16 cellular contexts compared by ENCODE assay signal in the genomic region with DNA sequence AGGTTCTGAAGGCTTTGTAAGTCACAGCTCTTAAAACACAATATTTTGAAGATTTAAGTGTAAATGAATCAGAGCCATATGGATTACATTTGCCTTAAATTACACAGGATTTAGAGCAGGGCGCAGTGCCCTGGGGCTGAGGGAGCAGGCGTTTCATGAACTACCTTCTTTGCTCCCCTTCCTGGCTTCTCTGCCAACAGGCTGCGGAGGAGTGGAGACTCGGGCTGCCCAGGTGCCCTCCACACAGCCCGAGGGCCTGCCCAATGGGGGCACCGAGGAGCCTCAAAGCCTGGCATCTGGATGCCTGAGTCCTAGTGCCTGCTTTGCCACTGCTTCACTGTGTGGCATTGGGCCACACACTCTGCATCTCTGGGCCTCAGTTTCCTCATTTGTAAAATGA.
DNase-seq lines count a peak whose midpoint lies in the region; ATAC-seq and TF ChIP-seq lines count a peak whose summit lies in the region.
"Had no signal": no experiment of that assay in that cellular context is flagged by ENCODE, and none has a peak within 500 bp of the region (broad histone marks: within the 10 kb centered on the region; RNA-seq: fewer than 3 reads in every experiment).

No MANE protein-coding gene starts in this region.

- intact Hi-C loops in esophagus muscularis mucosa (cut with DNase I): no loop called here

- H3K4me3 ChIP-seq in RWPE2 (ENCODE audit: severe bottlenecking): no peak overlapping the region
- H3K4me3 ChIP-seq in esophagus muscularis mucosa: no peak overlapping the region
- H3K4me3 ChIP-seq in trophoblast cell (ENCODE audit: low read depth, low read length): no peak overlapping the region
- H3K4me3 ChIP-seq: A549; BLaER1 treated with 17β-estradiol and CSF1 and Interleukin-3, amounts not matched to agents 10 nM and 100 nM had no signal

- H4K8ac ChIP-seq in trophoblast cell (ENCODE audit: low read depth, low read length): peak overlapping the region; percentile 26

- no peak overlapping the region for H3K18ac ChIP-seq in trophoblast cell (ENCODE audit: low read length)

- peak overlapping the region; percentile 45 for H4K91ac ChIP-seq in trophoblast cell (ENCODE audit: low read depth, low read length)

- TF ChIP-seq CTCF in RWPE2 (IDR thresholded peaks at IDR 0.05; ENCODE audit: poor library complexity, severe bottlenecking) (no peak), esophagus muscularis mucosa (IDR thresholded peaks at IDR 0.05) (no peak)

- H4K12ac ChIP-seq in trophoblast cell (ENCODE audit: low read depth, low read length): no peak overlapping the region

- peaks cover 13% of the 10 kb centered on the region for H3K79me1 ChIP-seq in trophoblast cell (ENCODE audit: low read length)

- no peak for TF ChIP-seq EP300 in esophagus muscularis mucosa (IDR thresholded peaks at IDR 0.05)

- H3K27me3 ChIP-seq in RWPE2 (ENCODE audit: insufficient read depth, poor library complexity, severe bottlenecking) (no peaks in the 10 kb centered on the region), esophagus muscularis mucosa (peaks cover 0 to 36% (median 0%) of the 10 kb centered on the region in 4 donors), trophoblast cell (ENCODE audit: insufficient read depth, low read length) (no peaks in the 10 kb centered on the region)
- H3K27me3 ChIP-seq: BLaER1 treated with 17β-estradiol and CSF1 and Interleukin-3, amounts not matched to agents 10 nM and 100 nM had no signal

- H2AFZ ChIP-seq in trophoblast cell (ENCODE audit: insufficient read depth, low read length, poor library complexity): no peak overlapping the region

- H3K79me2 ChIP-seq in trophoblast cell (ENCODE audit: control insufficient read depth, insufficient read depth, low read length, poor library complexity): peaks cover 2% of the 10 kb centered on the region

- ATAC-seq in RWPE2 (ENCODE audit: low read depth): peak; percentile 33; the same call in 1 of the 3 replicates
- ATAC-seq: A549; CD8-positive, alpha-beta T cell had no signal

- DNase-seq in DMS 273 (lab: John Stamatoyannopoulos, UW; ENCODE audit: unreplicated experiment) (peak; percentile 80), DMS 273 treated with DMSO at 0.1 percent for 48 hours (lab: John Stamatoyannopoulos, UW) (no peak), RWPE2 (ENCODE audit: low spot score) (no peak), esophagus muscularis mucosa (ENCODE audit: extremely low spot score) (peak; percentile 62), trophoblast cell (no peak), Ammon's horn (ENCODE audit: low spot score) (no peak), DMS53 treated with DMSO at 0.1 percent for 48 hours (lab: John Stamatoyannopoulos, UW; ENCODE audit: unreplicated experiment) (no peak)
- DNase-seq: Calu3; CD8-positive, alpha-beta T cell; DMS79 treated with DMSO at 0.1 percent for 48 hours; GF-D8; H9; IMR-90 had no signal

- H3K23ac ChIP-seq in trophoblast cell (ENCODE audit: low read length): no peak overlapping the region

- peak overlapping the region; percentile 96 for H2AK5ac ChIP-seq in trophoblast cell (ENCODE audit: low read length)

- peak overlapping the region; percentile 32 for H3K14ac ChIP-seq in trophoblast cell (ENCODE audit: low read length)

- no peak overlapping the region for H3K4me2 ChIP-seq in trophoblast cell (ENCODE audit: low read length)
- H3K4me2 ChIP-seq: A549; BLaER1 treated with 17β-estradiol and CSF1 and Interleukin-3, amounts not matched to agents 10 nM and 100 nM had no signal

- WGBS in esophagus muscularis mucosa: 50% methylated on average over 4 of the region's 6 CpGs
- WGBS in trophoblast cell (ENCODE audit: extremely low coverage, insufficient coverage, insufficient read length): no CpG with 5 or more reads among the region's 6 CpGs

- no peaks in the 10 kb centered on the region for H3K9me3 ChIP-seq in RWPE2 (ENCODE audit: severe bottlenecking)
- no peaks in the 10 kb centered on the region for H3K9me3 ChIP-seq in esophagus muscularis mucosa
- no peaks in the 10 kb centered on the region for H3K9me3 ChIP-seq in trophoblast cell (ENCODE audit: insufficient read depth, low read depth, low read length)
- H3K9me3 ChIP-seq: A549; BLaER1 treated with 17β-estradiol and CSF1 and Interleukin-3, amounts not matched to agents 10 nM and 100 nM had no signal

- peak overlapping the region; percentile 54 for H2BK120ac ChIP-seq in trophoblast cell (ENCODE audit: insufficient read depth, low read length, poor library complexity)

- peak overlapping the region; percentile 73 for H2BK12ac ChIP-seq in trophoblast cell (ENCODE audit: low read length)

- H3K9ac ChIP-seq in trophoblast cell (ENCODE audit: low read length): no peak overlapping the region
- H3K9ac ChIP-seq: BLaER1 treated with 17β-estradiol and CSF1 and Interleukin-3, amounts not matched to agents 10 nM and 100 nM had no signal

- H3K36me3 ChIP-seq in RWPE2 (ENCODE audit: low read depth) (no peaks in the 10 kb centered on the region), esophagus muscularis mucosa (no peaks in the 10 kb centered on the region), trophoblast cell (ENCODE audit: control insufficient read depth in 1 of 2, insufficient read depth in 2 of 2, low read length in 2 of 2) (no peaks in the 10 kb centered on the region)
- H3K36me3 ChIP-seq: BLaER1 treated with 17β-estradiol and CSF1 and Interleukin-3, amounts not matched to agents 10 nM and 100 nM had no signal

- H3K27ac ChIP-seq in RWPE2 (ENCODE audit: poor library complexity, severe bottlenecking) (no peak overlapping the region), esophagus muscularis mucosa (replicated peaks in 1 of 4) (no peak overlapping the region), trophoblast cell (ENCODE audit: low read depth, low read length) (no peak overlapping the region)
- H3K27ac ChIP-seq: 22Rv1; A549; BLaER1 treated with 17β-estradiol and CSF1 and Interleukin-3, amounts not matched to agents 10 nM and 100 nM had no signal

- no peak overlapping the region for H2BK5ac ChIP-seq in trophoblast cell (ENCODE audit: low read depth, low read length, poor library complexity)

- H3K4ac ChIP-seq in trophoblast cell (ENCODE audit: low read depth, low read length): no peak overlapping the region

- H3K4me1 ChIP-seq in RWPE2 (ENCODE audit: insufficient read depth, poor library complexity, severe bottlenecking) (no peaks in the 10 kb centered on the region), esophagus muscularis mucosa (no peaks in the 10 kb centered on the region), trophoblast cell (ENCODE audit: control insufficient read depth in 1 of 2, insufficient read depth in 2 of 2, low read length in 2 of 2) (peaks cover 8 to 11% of the 10 kb centered on the region in 2 experiments)
- H3K4me1 ChIP-seq: A549; BLaER1 treated with 17β-estradiol and CSF1 and Interleukin-3, amounts not matched to agents 10 nM and 100 nM had no signal

- no peak for TF ChIP-seq POLR2A in esophagus muscularis mucosa (IDR thresholded peaks at IDR 0.05; ENCODE audit: low read depth)

Comparison
In these comparisons a context has a peak if more than half of its experiments do, and no peak if none do; other contexts are left out.
1. DNase-seq: peak in DMS 273 (single experiment) and esophagus muscularis mucosa (single experiment); none in DMS 273 treated with DMSO at 0.1 percent for 48 hours (single experiment), RWPE2 (single experiment), trophoblast cell (0 of 2), Ammon's horn (single experiment) and DMS53 treated with DMSO at 0.1 percent for 48 hours (single experiment).